2 cellular contexts compared by ENCODE assay signal in the genomic region with DNA sequence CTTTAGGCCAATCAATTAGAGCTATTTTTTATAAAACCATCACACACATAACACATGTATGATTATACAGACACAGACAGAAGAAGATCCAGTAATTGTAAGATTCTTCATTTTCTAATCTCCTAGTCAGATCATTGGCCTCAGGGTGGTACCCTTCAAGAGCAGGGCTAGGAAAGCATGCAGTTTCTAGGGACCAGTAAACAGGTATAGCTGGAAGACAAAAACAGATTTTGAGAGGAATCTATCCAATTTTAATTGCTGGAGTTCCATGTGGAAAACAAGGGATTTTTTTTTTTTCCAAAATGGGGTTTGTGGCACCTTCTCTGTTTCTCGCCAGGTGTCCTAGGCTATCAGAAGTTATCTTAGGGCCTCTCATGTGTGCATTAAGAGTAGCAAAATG.
TF ChIP-seq lines count a peak whose summit lies in the region.

No MANE protein-coding gene starts in this region.

TF ChIP-seq in HCT116, 20 proteins besides CTCF, POLR2A, EP300 and RAD21:
- TF ChIP-seq CBX3 (IDR thresholded peaks at IDR 0.05; ENCODE audit: low read depth) (peak; percentile 62; the same call in 1 of the 2 replicates), REST (IDR thresholded peaks at IDR 0.05; ENCODE audit: low read depth) (no peak)
TF ChIP-seq in HCT116: peak in this region for 1.

TF ChIP-seq in K562, 482 proteins besides CTCF, POLR2A, EP300 and RAD21:
- TF ChIP-seq ZFP36 (IDR thresholded peaks at IDR 0.05; ENCODE audit: low read depth, low read length, partially characterized antibody) (peak; percentile 62), SIRT6 (IDR thresholded peaks at IDR 0.05; ENCODE audit: low read depth, low read length) (no peak)
- TF ChIP-seq, protein P1, sequence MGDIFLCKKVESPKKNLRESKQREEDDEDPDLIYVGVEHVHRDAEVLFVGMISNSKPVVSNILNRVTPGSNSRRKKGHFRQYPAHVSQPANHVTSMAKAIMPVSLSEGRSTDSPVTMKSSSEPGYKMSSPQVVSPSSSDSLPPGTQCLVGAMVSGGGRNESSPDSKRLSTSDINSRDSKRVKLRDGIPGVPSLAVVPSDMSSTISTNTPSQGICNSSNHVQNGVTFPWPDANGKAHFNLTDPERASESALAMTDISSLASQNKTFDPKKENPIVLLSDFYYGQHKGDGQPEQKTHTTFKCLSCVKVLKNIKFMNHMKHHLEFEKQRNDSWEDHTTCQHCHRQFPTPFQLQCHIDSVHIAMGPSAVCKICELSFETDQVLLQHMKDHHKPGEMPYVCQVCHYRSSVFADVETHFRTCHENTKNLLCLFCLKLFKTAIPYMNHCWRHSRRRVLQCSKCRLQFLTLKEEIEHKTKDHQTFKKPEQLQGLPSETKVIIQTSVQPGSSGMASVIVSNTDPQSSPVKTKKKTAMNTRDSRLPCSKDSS (IDR thresholded peaks at IDR 0.05; ENCODE audit: low read depth, partially characterized antibody) = peak; percentile 18
